ENCODE assay signal across 1 cellular context in the genomic region with DNA sequence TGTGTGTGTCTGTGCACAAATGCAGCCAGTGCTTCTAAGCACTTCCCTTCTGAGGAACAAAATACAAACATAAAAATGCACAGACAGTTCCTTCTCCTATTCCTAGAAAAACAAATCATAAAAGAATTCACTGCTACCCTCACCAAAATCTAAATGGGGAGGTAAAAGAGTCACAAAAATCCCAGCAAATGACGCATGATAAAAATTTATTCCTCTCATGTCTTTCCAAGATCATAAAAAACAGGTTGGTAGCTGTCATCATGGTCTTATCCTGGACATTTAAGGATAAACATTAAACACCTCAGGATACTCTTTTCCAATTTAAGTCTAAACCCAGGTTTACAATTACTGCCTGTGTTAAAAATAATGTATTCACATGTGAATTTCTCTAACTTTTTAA.
TF ChIP-seq lines count a peak whose summit lies in the region.

No MANE protein-coding gene starts in this region.

TF ChIP-seq in HEK293, 187 proteins besides CTCF, POLR2A, EP300 and RAD21 (continued from another document and continues in another):
- TF ChIP-seq ZNF398 (tag by site-specific recombination; IDR thresholded peaks at IDR 0.05) (peak; percentile 77), ZNF530 (tag by site-specific recombination; IDR thresholded peaks at IDR 0.05; ENCODE audit: low read depth) (no peak), KLF1 (tag by site-specific recombination; IDR thresholded peaks at IDR 0.05) (no peak), ZNF175 (tag by site-specific recombination; IDR thresholded peaks at IDR 0.05) (no peak), ZNF341 (tag by site-specific recombination; IDR thresholded peaks at IDR 0.05; ENCODE audit: low read depth) (no peak), ZNF221 (tag by site-specific recombination; IDR thresholded peaks at IDR 0.05; ENCODE audit: borderline replicate concordance) (no peak), ZNF302 (tag by site-specific recombination; IDR thresholded peaks at IDR 0.05; ENCODE audit: low read depth) (no peak), ZNF596 (tag by site-specific recombination; IDR thresholded peaks at IDR 0.05) (peak; percentile 25; the same call in 1 of the 2 replicates), BCL11B (tag by site-specific recombination; IDR thresholded peaks at IDR 0.05; ENCODE audit: low read depth) (peak; percentile 87), ZNF169 (tag by site-specific recombination; IDR thresholded peaks at IDR 0.05) (no peak), ZNF362 (tag by site-specific recombination; IDR thresholded peaks at IDR 0.05) (no peak), ZNF121 (tag by site-specific recombination; IDR thresholded peaks at IDR 0.05) (no peak), ZSCAN5A (tag by site-specific recombination; IDR thresholded peaks at IDR 0.05) (no peak), OVOL3 (tag by site-specific recombination; IDR thresholded peaks at IDR 0.05) (peak; percentile 93), ZNF560 (tag by site-specific recombination; IDR thresholded peaks at IDR 0.05; ENCODE audit: borderline replicate concordance) (no peak), ZNF792 (tag by site-specific recombination; IDR thresholded peaks at IDR 0.05) (no peak), ZNF157 (tag by site-specific recombination; IDR thresholded peaks at IDR 0.05) (no peak), GLI4 (tag by site-specific recombination; IDR thresholded peaks at IDR 0.05) (no peak), ZNF19 (tag by site-specific recombination; IDR thresholded peaks at IDR 0.05; ENCODE audit: low read depth) (no peak), KLF8 (tag by site-specific recombination; IDR thresholded peaks at IDR 0.05) (peak; percentile 64), ZBTB8A (tag by site-specific recombination; IDR thresholded peaks at IDR 0.05) (no peak), ZNF416 (tag by site-specific recombination; IDR thresholded peaks at IDR 0.05) (no peak), ZNF184 (tag by site-specific recombination; IDR thresholded peaks at IDR 0.05) (0 out of 2 replicates have a peak, but pooled peaks have one; percentile 33), ZNF707 (tag by site-specific recombination; IDR thresholded peaks at IDR 0.05) (no peak), PBX3 (CRISPR knock-in tag; IDR thresholded peaks at IDR 0.05) (no peak), ZNF146 (tag by site-specific recombination; IDR thresholded peaks at IDR 0.05) (no peak), ZNF26 (tag by site-specific recombination; IDR thresholded peaks at IDR 0.05) (no peak), ZBTB21 (tag by site-specific recombination; IDR thresholded peaks at IDR 0.05) (no peak), ZSCAN16 (tag by site-specific recombination; IDR thresholded peaks at IDR 0.05) (0 out of 2 replicates have a peak, but pooled peaks have one; percentile 52), TRIM28 (IDR thresholded peaks at IDR 0.05; ENCODE audit: borderline replicate concordance, low read length) (no peak), ZNF23 (tag by site-specific recombination; IDR thresholded peaks at IDR 0.05; ENCODE audit: borderline replicate concordance) (no peak), KLF7 (tag by site-specific recombination; IDR thresholded peaks at IDR 0.05; ENCODE audit: borderline replicate concordance) (no peak), ZNF629 (tag by site-specific recombination; IDR thresholded peaks at IDR 0.05) (peak; percentile 77), ZNF664 (tag by site-specific recombination; IDR thresholded peaks at IDR 0.05) (no peak), ZNF529 (tag by site-specific recombination; IDR thresholded peaks at IDR 0.05; ENCODE audit: insufficient replicate concordance) (no peak), ZNF621 (tag by site-specific recombination; IDR thresholded peaks at IDR 0.05) (no peak), SP3 (tag by site-specific recombination; IDR thresholded peaks at IDR 0.05) (no peak)
- TF ChIP-seq, protein P1, sequence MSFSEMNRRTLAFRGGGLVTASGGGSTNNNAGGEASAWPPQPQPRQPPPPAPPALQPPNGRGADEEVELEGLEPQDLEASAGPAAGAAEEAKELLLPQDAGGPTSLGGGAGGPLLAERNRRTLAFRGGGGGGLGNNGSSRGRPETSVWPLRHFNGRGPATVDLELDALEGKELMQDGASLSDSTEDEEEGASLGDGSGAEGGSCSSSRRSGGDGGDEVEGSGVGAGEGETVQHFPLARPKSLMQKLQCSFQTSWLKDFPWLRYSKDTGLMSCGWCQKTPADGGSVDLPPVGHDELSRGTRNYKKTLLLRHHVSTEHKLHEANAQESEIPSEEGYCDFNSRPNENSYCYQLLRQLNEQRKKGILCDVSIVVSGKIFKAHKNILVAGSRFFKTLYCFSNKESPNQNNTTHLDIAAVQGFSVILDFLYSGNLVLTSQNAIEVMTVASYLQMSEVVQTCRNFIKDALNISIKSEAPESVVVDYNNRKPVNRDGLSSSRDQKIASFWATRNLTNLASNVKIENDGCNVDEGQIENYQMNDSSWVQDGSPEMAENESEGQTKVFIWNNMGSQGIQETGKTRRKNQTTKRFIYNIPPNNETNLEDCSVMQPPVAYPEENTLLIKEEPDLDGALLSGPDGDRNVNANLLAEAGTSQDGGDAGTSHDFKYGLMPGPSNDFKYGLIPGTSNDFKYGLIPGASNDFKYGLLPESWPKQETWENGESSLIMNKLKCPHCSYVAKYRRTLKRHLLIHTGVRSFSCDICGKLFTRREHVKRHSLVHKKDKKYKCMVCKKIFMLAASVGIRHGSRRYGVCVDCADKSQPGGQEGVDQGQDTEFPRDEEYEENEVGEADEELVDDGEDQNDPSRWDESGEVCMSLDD (tag by site-specific recombination; IDR thresholded peaks at IDR 0.05) = no peak
- TF ChIP-seq, protein P2, sequence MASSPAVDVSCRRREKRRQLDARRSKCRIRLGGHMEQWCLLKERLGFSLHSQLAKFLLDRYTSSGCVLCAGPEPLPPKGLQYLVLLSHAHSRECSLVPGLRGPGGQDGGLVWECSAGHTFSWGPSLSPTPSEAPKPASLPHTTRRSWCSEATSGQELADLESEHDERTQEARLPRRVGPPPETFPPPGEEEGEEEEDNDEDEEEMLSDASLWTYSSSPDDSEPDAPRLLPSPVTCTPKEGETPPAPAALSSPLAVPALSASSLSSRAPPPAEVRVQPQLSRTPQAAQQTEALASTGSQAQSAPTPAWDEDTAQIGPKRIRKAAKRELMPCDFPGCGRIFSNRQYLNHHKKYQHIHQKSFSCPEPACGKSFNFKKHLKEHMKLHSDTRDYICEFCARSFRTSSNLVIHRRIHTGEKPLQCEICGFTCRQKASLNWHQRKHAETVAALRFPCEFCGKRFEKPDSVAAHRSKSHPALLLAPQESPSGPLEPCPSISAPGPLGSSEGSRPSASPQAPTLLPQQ (tag by site-specific recombination; IDR thresholded peaks at IDR 0.05) = no peak
- TF ChIP-seq, protein P3, sequence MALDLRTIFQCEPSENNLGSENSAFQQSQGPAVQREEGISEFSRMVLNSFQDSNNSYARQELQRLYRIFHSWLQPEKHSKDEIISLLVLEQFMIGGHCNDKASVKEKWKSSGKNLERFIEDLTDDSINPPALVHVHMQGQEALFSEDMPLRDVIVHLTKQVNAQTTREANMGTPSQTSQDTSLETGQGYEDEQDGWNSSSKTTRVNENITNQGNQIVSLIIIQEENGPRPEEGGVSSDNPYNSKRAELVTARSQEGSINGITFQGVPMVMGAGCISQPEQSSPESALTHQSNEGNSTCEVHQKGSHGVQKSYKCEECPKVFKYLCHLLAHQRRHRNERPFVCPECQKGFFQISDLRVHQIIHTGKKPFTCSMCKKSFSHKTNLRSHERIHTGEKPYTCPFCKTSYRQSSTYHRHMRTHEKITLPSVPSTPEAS (tag by site-specific recombination; IDR thresholded peaks at IDR 0.05) = 0 out of 2 replicates have a peak, but pooled peaks have one; percentile 10
- TF ChIP-seq, protein P4, sequence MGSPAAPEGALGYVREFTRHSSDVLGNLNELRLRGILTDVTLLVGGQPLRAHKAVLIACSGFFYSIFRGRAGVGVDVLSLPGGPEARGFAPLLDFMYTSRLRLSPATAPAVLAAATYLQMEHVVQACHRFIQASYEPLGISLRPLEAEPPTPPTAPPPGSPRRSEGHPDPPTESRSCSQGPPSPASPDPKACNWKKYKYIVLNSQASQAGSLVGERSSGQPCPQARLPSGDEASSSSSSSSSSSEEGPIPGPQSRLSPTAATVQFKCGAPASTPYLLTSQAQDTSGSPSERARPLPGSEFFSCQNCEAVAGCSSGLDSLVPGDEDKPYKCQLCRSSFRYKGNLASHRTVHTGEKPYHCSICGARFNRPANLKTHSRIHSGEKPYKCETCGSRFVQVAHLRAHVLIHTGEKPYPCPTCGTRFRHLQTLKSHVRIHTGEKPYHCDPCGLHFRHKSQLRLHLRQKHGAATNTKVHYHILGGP (tag by site-specific recombination; IDR thresholded peaks at IDR 0.05) = peak; percentile 77
- TF ChIP-seq, protein P5, sequence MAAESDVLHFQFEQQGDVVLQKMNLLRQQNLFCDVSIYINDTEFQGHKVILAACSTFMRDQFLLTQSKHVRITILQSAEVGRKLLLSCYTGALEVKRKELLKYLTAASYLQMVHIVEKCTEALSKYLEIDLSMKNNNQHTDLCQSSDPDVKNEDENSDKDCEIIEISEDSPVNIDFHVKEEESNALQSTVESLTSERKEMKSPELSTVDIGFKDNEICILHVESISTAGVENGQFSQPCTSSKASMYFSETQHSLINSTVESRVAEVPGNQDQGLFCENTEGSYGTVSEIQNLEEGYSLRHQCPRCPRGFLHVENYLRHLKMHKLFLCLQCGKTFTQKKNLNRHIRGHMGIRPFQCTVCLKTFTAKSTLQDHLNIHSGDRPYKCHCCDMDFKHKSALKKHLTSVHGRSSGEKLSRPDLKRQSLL (tag by site-specific recombination; IDR thresholded peaks at IDR 0.05) = no peak
- TF ChIP-seq, protein P6, sequence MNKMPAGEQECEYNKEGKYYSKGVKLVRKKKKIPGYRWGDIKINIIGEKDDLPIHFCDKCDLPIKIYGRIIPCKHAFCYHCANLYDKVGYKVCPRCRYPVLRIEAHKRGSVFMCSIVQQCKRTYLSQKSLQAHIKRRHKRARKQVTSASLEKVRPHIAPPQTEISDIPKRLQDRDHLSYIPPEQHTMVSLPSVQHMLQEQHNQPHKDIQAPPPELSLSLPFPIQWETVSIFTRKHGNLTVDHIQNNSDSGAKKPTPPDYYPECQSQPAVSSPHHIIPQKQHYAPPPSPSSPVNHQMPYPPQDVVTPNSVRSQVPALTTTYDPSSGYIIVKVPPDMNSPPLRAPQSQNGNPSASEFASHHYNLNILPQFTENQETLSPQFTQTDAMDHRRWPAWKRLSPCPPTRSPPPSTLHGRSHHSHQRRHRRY (tag by site-specific recombination; IDR thresholded peaks at IDR 0.05) = no peak
